ENCODE assay signal across 14 cellular contexts in genomic region chr6:157203312-157203744, GRCh38.
DNase-seq lines count a peak whose midpoint lies in the region; ATAC-seq and TF ChIP-seq lines count a peak whose summit lies in the region.
"Had no signal": no experiment of that assay in that cellular context is flagged by ENCODE, and none has a peak within 500 bp of the region (broad histone marks: within the 10 kb centered on the region; RNA-seq: fewer than 3 reads in every experiment).

No MANE protein-coding gene starts in this region.

- peaks cover 6% of the 10 kb centered on the region for H3K36me3 ChIP-seq in mucosa of descending colon (ENCODE audit: low read depth)

- no peak for DNase-seq in ecto neural progenitor cell (ENCODE audit: low spot score)
- no peak for DNase-seq in NCI-H2196 treated with DMSO at 0.1 percent for 48 hours (lab: John Stamatoyannopoulos, UW; ENCODE audit: unreplicated experiment)
- no peak for DNase-seq in AG20443 (ENCODE audit: low spot score)
- DNase-seq in mucosa of descending colon, result no peak
- DNase-seq: dermis blood vessel endothelial cell; hypothalamus; nephron progenitor cell; stimulated activated CD4-positive, alpha-beta T cell treated with anti-CD3 and anti-CD28 coated beads, Interleukin-4, amount 100 ng/mL, for 4 hours; T-helper 9 cell had no signal

- H3K9me3 Mint-ChIP-seq in brain, result no peaks in the 10 kb centered on the region
- H3K9me3 Mint-ChIP-seq: nephron progenitor cell had no signal

- ATAC-seq in GM18867 (IDR thresholded peaks at IDR 0.05; ENCODE audit: unreplicated experiment), result peak; percentile 98
- ATAC-seq in GM21529 (IDR thresholded peaks at IDR 0.05; ENCODE audit: unreplicated experiment), result peak; percentile 97
- peak; percentile 95 for ATAC-seq in HG03354 (IDR thresholded peaks at IDR 0.05; ENCODE audit: poor library complexity, severe bottlenecking, unreplicated experiment)
- no peak for ATAC-seq in mucosa of descending colon

- H3K4me1 ChIP-seq in mucosa of descending colon (ENCODE audit: low read depth), result peaks cover 10% of the 10 kb centered on the region

- TF ChIP-seq CTCF in brain (conservative IDR thresholded peaks at IDR 0.05) (no peak), mucosa of descending colon (IDR thresholded peaks at IDR 0.05) (no peak)

- H3K4me3 ChIP-seq in mucosa of descending colon, result no peak overlapping the region
- H3K4me3 ChIP-seq: tibial nerve had no signal

- H3K27me3 Mint-ChIP-seq in brain, result no peaks in the 10 kb centered on the region

- no peaks in the 10 kb centered on the region for H3K9me3 ChIP-seq in mucosa of descending colon
- H3K9me3 ChIP-seq: tibial nerve had no signal

- H3K36me3 Mint-ChIP-seq in brain, result peaks cover 69% of the 10 kb centered on the region

- peak overlapping the region in 3 of 5 experiments; percentile 14 to 44 (median 41) for H3K27ac Mint-ChIP-seq in brain
- H3K27ac Mint-ChIP-seq: nephron progenitor cell had no signal

- intact Hi-C loops in mucosa of descending colon (cut with DNase I, micrococcal nuclease), result no loop called here

- H3K4me3 Mint-ChIP-seq in brain, result no peak overlapping the region
- H3K4me3 Mint-ChIP-seq: nephron progenitor cell had no signal

- H3K4me1 Mint-ChIP-seq in brain, result peaks cover 16% of the 10 kb centered on the region
- H3K4me1 Mint-ChIP-seq: nephron progenitor cell had no signal
